16 cellular contexts compared by ENCODE assay signal in the genomic region with DNA sequence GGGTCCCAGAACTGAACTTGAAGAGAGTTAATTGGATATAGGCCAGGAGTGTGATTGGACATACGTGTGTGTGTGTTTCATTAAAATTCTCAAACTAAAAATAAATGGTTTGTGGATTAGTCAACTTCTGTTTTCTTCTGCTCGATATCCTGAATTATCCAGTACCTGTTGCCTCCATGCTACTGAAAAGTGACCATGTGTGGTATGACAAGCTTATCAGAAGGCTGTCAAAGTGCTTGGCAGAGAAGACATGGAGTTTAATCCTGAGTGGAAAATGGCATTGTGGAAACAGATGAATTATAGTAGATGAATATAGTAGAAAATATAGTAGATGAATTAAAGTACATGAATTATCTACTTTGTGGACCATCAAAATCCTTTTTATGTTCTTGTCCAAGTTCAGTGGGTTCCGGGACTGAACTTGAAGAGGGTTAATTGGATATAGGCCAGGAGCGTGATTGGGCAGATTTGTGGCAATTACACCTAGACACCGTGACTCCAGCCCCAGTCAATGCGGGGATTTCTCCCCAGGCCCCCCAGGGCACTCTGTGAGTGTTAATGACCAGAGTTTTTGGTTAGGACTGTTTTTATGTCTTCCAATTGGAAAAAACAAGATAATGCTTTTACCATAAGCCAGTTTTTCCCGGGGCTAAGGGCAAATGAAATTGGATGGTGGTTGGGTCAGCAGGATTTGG.
"Had no signal": no experiment of that assay in that cellular context is flagged by ENCODE, and none has a peak within 500 bp of the region (broad histone marks: within the 10 kb centered on the region; RNA-seq: fewer than 3 reads in every experiment).

No MANE protein-coding gene starts in this region.

- H3K4me1 ChIP-seq: upper lobe of right lung had no signal

- H3K9me3 ChIP-seq: ovary, psoas muscle, upper lobe of right lung had no signal

- DNase-seq: activated CD8-positive, alpha-beta memory T cell treated with anti-CD3 and anti-CD28 coated beads, Interleukin-2, amount 50 U/mL, for 48 hours; activated naive CD4-positive, alpha-beta T cell treated with Interleukin-2 at 50 U/mL for 16 hours; activated naive CD8-positive, alpha-beta T cell treated with anti-CD3 and anti-CD28 coated beads for 36 hours; activated T-cell treated with anti-CD3 and anti-CD28 coated beads, Interleukin-2, amount 50 U/mL, for 4 hours; amniotic stem cell; effector CD4-positive, alpha-beta T cell; foreskin fibroblast; kidney; ovary; psoas muscle; right cardiac atrium; stimulated activated CD4-positive, alpha-beta T cell treated with anti-CD3 and anti-CD28 coated beads, Interleukin-4, amount 100 ng/mL, for 4 hours; stimulated activated naive CD8-positive, alpha-beta T cell treated with anti-CD3 and anti-CD28 coated beads, Interleukin-15, Interleukin-2, amounts not matched to agents 100 U/mL and 50 U/mL, for 24 hours; T-helper 9 cell; upper lobe of right lung had no signal

- ATAC-seq: activated T-cell treated with anti-CD3 and anti-CD28 coated beads, Interleukin-2, amount 50 U/mL, for 4 hours; natural killer cell treated with Interleukin-12 subunit alpha and Interleukin-12 subunit beta and Interleukin-15 and Interleukin-18, amount 100 ng/mL, for 72 hours; stimulated activated naive CD8-positive, alpha-beta T cell treated with anti-CD3 and anti-CD28 coated beads, Interleukin-15, Interleukin-2, amounts not matched to agents 100 U/mL and 50 U/mL, for 24 hours; upper lobe of right lung had no signal

- H3K4me3 ChIP-seq: ovary, psoas muscle, upper lobe of right lung had no signal

- H3K27ac ChIP-seq: ovary, upper lobe of right lung had no signal

- H3K27me3 ChIP-seq: ovary, upper lobe of right lung had no signal

- H3K36me3 ChIP-seq: ovary, upper lobe of right lung had no signal
